1 cellular context compared by ENCODE assay signal in the genomic region with DNA sequence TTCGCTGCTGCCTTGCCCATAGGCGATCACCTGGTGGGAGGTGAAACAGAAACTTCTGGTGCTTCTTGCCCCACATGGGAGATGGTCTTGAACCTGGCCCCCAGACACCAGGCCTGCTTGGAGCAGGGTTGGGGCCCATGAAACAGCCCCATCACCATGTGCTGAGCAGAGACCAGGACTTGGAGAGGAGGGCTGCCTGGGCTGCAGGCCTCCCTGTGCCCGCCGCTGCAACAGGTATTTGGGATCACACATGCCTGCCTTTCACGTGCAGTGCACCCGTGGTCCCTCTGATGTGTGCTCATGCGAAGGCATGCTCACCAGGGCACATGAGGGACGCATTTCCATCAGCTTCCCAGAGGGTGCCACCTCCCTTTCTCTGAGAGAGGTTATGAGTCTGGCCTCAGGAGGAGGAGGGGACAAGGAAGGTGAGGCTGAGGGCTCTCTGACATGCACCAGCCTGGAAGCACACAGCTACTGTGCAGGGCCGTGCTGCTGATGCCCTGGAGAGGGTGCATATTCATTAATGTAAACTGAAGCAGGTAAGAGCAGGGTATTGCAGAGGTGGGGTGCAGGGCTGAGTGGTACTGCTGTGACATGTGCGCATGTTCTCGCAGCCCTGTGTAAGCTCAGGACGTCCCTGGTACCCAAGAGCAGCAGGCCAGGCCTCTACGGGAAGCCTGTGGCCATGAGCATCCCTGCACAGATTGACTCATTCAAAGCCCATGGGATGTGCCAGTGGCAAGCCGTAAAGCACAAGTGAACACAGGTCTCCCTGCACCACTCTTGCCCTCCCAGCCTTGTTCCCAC.
TF ChIP-seq lines count a peak whose summit lies in the region.

No MANE protein-coding gene starts in this region.

TF ChIP-seq in IMR-90, 13 proteins besides CTCF, POLR2A, EP300 and RAD21:
- TF ChIP-seq CEBPB (IDR thresholded peaks at IDR 0.05; ENCODE audit: low read depth, low read length) (no peak), FOS (IDR thresholded peaks at IDR 0.05; ENCODE audit: low read depth, low read length) (no peak), RCOR1 (IDR thresholded peaks at IDR 0.05; ENCODE audit: insufficient replicate concordance, low read length) (no peak), RFX5 (IDR thresholded peaks at IDR 0.05; ENCODE audit: low read depth, low read length) (no peak), NFE2L2 (IDR thresholded peaks at IDR 0.05; ENCODE audit: low read depth, low read length) (no peak), MXI1 (IDR thresholded peaks at IDR 0.05; ENCODE audit: borderline replicate concordance, low read depth, low read length) (no peak), SMC3 (IDR thresholded peaks at IDR 0.05; ENCODE audit: low read depth, low read length) (no peak), MAZ (IDR thresholded peaks at IDR 0.05; ENCODE audit: borderline replicate concordance, low read depth, low read length) (no peak), MAFK (IDR thresholded peaks at IDR 0.05; ENCODE audit: low read depth, low read length) (no peak), BHLHE40 (IDR thresholded peaks at IDR 0.05; ENCODE audit: low read depth, low read length) (no peak), CHD1 (IDR thresholded peaks at IDR 0.05; ENCODE audit: low read depth, low read length) (no peak)
- TF ChIP-seq, protein P1, sequence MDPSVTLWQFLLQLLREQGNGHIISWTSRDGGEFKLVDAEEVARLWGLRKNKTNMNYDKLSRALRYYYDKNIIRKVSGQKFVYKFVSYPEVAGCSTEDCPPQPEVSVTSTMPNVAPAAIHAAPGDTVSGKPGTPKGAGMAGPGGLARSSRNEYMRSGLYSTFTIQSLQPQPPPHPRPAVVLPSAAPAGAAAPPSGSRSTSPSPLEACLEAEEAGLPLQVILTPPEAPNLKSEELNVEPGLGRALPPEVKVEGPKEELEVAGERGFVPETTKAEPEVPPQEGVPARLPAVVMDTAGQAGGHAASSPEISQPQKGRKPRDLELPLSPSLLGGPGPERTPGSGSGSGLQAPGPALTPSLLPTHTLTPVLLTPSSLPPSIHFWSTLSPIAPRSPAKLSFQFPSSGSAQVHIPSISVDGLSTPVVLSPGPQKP (IDR thresholded peaks at IDR 0.05; ENCODE audit: borderline replicate concordance, low read depth, low read length), result no peak
- TF ChIP-seq, protein P2, sequence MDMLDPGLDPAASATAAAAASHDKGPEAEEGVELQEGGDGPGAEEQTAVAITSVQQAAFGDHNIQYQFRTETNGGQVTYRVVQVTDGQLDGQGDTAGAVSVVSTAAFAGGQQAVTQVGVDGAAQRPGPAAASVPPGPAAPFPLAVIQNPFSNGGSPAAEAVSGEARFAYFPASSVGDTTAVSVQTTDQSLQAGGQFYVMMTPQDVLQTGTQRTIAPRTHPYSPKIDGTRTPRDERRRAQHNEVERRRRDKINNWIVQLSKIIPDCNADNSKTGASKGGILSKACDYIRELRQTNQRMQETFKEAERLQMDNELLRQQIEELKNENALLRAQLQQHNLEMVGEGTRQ (IDR thresholded peaks at IDR 0.05; ENCODE audit: low read depth, low read length), result no peak
